26 cellular contexts compared by ENCODE assay signal in the genomic region with DNA sequence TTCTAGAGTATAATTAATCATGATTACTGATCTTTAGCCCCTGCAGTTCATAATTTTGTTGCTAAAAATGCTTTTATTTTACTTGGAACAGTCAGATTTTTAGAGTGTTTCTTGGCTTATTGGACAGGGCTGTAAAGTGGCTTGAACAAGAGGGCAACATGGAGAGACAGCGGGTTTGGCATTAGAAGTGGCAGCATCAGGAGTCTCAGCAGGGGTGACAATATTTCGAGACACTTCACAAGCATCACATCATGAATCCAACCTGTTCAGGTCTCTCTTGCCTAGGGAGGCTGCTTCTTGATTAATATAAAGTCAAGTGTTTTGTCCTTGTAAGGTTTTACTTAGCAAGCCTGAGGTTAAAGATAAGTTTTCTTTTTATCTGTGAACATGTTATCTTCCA.
"Had no signal": no experiment of that assay in that cellular context is flagged by ENCODE, and none has a peak within 500 bp of the region (broad histone marks: within the 10 kb centered on the region; RNA-seq: fewer than 3 reads in every experiment).

No MANE protein-coding gene starts in this region.

- DNase-seq: activated CD4-positive, alpha-beta memory T cell treated with anti-CD3 and anti-CD28 coated beads for 36 hours; activated CD4-positive, alpha-beta T cell treated with anti-CD3 and anti-CD28 coated beads, Interleukin-2, amount 10 ng/mL, durations not matched to agents 24 days and 14 days; activated CD8-positive, alpha-beta memory T cell treated with anti-CD3 and anti-CD28 coated beads, Interleukin-2, amount 50 U/mL, for 4 hours; activated effector memory CD4-positive, alpha-beta T cell treated with anti-CD3 and anti-CD28 coated beads, Interleukin-2, amount 50 U/mL, for 16 hours; activated naive CD4-positive, alpha-beta T cell treated with anti-CD3 and anti-CD28 coated beads for 36 hours; activated naive CD8-positive, alpha-beta T cell treated with anti-CD3 and anti-CD28 coated beads for 36 hours; activated T-cell treated with anti-CD3 and anti-CD28 coated beads, Interleukin-2, amount 50 U/mL, for 1 hour; adrenal gland; brain microvascular endothelial cell; head of caudate nucleus; hippocampal formation; left cardiac atrium; naive B cell; occipital lobe; posterior cingulate gyrus; right cardiac atrium; spleen; stimulated activated CD4-positive, alpha-beta T cell treated with anti-CD3 and anti-CD28 coated beads, Interleukin-2, amount 100 ng/mL, for 48 hours; stimulated activated naive CD8-positive, alpha-beta T cell treated with anti-CD3 and anti-CD28 coated beads, Interleukin-15, Interleukin-2, amounts not matched to agents 100 U/mL and 50 U/mL, for 24 hours; T1000; testis; trophoblast cell; WERI-Rb-1 had no signal

- H3K27ac ChIP-seq: adrenal gland, ascending aorta, brain microvascular endothelial cell, gastroesophageal sphincter, spleen, testis, WERI-Rb-1 had no signal

- H3K36me3 ChIP-seq: adrenal gland, ascending aorta, brain microvascular endothelial cell, gastroesophageal sphincter, spleen, WERI-Rb-1 had no signal

- ATAC-seq: activated CD4-positive, CD25-positive, alpha-beta regulatory T cell treated with anti-CD3 and anti-CD28 coated beads, Interleukin-2, amount 50 U/mL, for 24 hours; gastroesophageal sphincter; left cardiac atrium; right cardiac atrium; stimulated activated naive CD8-positive, alpha-beta T cell treated with anti-CD3 and anti-CD28 coated beads, Interleukin-15, Interleukin-2, amounts not matched to agents 100 U/mL and 50 U/mL, for 24 hours had no signal

- H3K4me1 ChIP-seq: adrenal gland, ascending aorta, gastroesophageal sphincter, spleen, testis had no signal

- H3K4me3 ChIP-seq: adrenal gland, ascending aorta, gastroesophageal sphincter, spleen, testis had no signal

- H3K27me3 ChIP-seq: adrenal gland, ascending aorta, brain microvascular endothelial cell, gastroesophageal sphincter, spleen, testis had no signal

- H3K9me3 ChIP-seq: adrenal gland, ascending aorta, gastroesophageal sphincter, testis had no signal
